1 cellular context compared by ENCODE assay signal in the genomic region with DNA sequence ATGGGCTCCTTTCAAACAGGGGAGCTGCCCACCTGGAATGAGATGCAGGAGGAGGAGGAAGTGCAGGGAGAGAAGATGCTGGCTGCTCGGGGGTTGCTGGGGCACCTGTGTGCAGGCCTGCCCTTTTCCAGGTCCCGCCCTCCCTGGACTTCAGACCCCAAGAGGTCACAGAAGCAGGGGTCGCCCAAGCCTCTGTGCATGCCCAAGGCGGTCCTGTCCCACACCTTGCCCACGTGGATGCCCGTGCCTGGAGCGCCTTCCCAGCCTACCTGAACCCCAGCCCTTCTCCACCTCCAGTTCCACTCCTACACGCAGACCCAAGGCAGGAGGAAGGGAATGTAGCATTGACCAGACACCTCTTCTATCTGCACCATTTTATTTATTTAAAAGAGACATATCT.
TF ChIP-seq lines count a peak whose summit lies in the region.

No MANE protein-coding gene starts in this region.

TF ChIP-seq in HepG2, 621 proteins besides CTCF, POLR2A, EP300 and RAD21 (continued from another document):
- TF ChIP-seq, protein P1, sequence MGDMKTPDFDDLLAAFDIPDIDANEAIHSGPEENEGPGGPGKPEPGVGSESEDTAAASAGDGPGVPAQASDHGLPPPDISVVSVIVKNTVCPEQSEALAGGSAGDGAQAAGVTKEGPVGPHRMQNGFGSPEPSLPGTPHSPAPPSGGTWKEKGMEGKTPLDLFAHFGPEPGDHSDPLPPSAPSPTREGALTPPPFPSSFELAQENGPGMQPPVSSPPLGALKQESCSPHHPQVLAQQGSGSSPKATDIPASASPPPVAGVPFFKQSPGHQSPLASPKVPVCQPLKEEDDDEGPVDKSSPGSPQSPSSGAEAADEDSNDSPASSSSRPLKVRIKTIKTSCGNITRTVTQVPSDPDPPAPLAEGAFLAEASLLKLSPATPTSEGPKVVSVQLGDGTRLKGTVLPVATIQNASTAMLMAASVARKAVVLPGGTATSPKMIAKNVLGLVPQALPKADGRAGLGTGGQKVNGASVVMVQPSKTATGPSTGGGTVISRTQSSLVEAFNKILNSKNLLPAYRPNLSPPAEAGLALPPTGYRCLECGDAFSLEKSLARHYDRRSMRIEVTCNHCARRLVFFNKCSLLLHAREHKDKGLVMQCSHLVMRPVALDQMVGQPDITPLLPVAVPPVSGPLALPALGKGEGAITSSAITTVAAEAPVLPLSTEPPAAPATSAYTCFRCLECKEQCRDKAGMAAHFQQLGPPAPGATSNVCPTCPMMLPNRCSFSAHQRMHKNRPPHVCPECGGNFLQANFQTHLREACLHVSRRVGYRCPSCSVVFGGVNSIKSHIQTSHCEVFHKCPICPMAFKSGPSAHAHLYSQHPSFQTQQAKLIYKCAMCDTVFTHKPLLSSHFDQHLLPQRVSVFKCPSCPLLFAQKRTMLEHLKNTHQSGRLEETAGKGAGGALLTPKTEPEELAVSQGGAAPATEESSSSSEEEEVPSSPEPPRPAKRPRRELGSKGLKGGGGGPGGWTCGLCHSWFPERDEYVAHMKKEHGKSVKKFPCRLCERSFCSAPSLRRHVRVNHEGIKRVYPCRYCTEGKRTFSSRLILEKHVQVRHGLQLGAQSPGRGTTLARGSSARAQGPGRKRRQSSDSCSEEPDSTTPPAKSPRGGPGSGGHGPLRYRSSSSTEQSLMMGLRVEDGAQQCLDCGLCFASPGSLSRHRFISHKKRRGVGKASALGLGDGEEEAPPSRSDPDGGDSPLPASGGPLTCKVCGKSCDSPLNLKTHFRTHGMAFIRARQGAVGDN (CRISPR knock-in tag; IDR thresholded peaks at IDR 0.05): peak; percentile 51
- TF ChIP-seq, protein P2, sequence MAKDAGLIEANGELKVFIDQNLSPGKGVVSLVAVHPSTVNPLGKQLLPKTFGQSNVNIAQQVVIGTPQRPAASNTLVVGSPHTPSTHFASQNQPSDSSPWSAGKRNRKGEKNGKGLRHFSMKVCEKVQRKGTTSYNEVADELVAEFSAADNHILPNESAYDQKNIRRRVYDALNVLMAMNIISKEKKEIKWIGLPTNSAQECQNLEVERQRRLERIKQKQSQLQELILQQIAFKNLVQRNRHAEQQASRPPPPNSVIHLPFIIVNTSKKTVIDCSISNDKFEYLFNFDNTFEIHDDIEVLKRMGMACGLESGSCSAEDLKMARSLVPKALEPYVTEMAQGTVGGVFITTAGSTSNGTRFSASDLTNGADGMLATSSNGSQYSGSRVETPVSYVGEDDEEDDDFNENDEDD (CRISPR knock-in tag; IDR thresholded peaks at IDR 0.05; ENCODE audit: borderline replicate concordance): no peak
- TF ChIP-seq HNF4A (CRISPR knock-in tag; IDR thresholded peaks at IDR 0.05): peak; percentile 45
- no peak for TF ChIP-seq POGZ (CRISPR knock-in tag; IDR thresholded peaks at IDR 0.05)
- no peak for TF ChIP-seq CCAR2 (optimal IDR thresholded peaks at IDR 0.05; ENCODE audit: low read depth, low read length)
- no peak for TF ChIP-seq ZNF660 (CRISPR knock-in tag; IDR thresholded peaks at IDR 0.05; ENCODE audit: borderline replicate concordance, low read depth)
- TF ChIP-seq ARNT (IDR thresholded peaks at IDR 0.05): no peak
- TF ChIP-seq CC2D1A (CRISPR knock-in tag; IDR thresholded peaks at IDR 0.05): no peak
- no peak for TF ChIP-seq ZNF33A (CRISPR knock-in tag; IDR thresholded peaks at IDR 0.05; ENCODE audit: borderline replicate concordance)
- no peak for TF ChIP-seq CREM (IDR thresholded peaks at IDR 0.05)
- no peak for TF ChIP-seq CREM (CRISPR knock-in tag; IDR thresholded peaks at IDR 0.05)
- TF ChIP-seq, protein P3, sequence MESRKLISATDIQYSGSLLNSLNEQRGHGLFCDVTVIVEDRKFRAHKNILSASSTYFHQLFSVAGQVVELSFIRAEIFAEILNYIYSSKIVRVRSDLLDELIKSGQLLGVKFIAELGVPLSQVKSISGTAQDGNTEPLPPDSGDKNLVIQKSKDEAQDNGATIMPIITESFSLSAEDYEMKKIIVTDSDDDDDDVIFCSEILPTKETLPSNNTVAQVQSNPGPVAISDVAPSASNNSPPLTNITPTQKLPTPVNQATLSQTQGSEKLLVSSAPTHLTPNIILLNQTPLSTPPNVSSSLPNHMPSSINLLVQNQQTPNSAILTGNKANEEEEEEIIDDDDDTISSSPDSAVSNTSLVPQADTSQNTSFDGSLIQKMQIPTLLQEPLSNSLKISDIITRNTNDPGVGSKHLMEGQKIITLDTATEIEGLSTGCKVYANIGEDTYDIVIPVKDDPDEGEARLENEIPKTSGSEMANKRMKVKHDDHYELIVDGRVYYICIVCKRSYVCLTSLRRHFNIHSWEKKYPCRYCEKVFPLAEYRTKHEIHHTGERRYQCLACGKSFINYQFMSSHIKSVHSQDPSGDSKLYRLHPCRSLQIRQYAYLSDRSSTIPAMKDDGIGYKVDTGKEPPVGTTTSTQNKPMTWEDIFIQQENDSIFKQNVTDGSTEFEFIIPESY (CRISPR knock-in tag; IDR thresholded peaks at IDR 0.05): peak; percentile 42; the same call in 1 of the 2 replicates
- peak; percentile 41; the same call in 1 of the 2 replicates for TF ChIP-seq NR2C2 (CRISPR knock-in tag; IDR thresholded peaks at IDR 0.05; ENCODE audit: borderline replicate concordance)
- no peak for TF ChIP-seq ISL2 (CRISPR knock-in tag; IDR thresholded peaks at IDR 0.05)
- TF ChIP-seq, protein P4, sequence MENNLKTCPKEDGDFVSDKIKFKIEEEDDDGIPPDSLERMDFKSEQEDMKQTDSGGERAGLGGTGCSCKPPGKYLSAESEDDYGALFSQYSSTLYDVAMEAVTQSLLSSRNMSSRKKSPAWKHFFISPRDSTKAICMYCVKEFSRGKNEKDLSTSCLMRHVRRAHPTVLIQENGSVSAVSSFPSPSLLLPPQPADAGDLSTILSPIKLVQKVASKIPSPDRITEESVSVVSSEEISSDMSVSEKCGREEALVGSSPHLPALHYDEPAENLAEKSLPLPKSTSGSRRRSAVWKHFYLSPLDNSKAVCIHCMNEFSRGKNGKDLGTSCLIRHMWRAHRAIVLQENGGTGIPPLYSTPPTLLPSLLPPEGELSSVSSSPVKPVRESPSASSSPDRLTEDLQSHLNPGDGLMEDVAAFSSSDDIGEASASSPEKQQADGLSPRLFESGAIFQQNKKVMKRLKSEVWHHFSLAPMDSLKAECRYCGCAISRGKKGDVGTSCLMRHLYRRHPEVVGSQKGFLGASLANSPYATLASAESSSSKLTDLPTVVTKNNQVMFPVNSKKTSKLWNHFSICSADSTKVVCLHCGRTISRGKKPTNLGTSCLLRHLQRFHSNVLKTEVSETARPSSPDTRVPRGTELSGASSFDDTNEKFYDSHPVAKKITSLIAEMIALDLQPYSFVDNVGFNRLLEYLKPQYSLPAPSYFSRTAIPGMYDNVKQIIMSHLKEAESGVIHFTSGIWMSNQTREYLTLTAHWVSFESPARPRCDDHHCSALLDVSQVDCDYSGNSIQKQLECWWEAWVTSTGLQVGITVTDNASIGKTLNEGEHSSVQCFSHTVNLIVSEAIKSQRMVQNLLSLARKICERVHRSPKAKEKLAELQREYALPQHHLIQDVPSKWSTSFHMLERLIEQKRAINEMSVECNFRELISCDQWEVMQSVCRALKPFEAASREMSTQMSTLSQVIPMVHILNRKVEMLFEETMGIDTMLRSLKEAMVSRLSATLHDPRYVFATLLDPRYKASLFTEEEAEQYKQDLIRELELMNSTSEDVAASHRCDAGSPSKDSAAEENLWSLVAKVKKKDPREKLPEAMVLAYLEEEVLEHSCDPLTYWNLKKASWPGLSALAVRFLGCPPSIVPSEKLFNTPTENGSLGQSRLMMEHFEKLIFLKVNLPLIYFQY (CRISPR knock-in tag; IDR thresholded peaks at IDR 0.05; ENCODE audit: borderline replicate concordance): no peak
- no peak for TF ChIP-seq SIX1 (CRISPR knock-in tag; IDR thresholded peaks at IDR 0.05; ENCODE audit: borderline replicate concordance)
- no peak for TF ChIP-seq JUNB (CRISPR knock-in tag; IDR thresholded peaks at IDR 0.05; ENCODE audit: borderline replicate concordance)
